ENCODE assay signal across 27 cellular contexts in the genomic region with DNA sequence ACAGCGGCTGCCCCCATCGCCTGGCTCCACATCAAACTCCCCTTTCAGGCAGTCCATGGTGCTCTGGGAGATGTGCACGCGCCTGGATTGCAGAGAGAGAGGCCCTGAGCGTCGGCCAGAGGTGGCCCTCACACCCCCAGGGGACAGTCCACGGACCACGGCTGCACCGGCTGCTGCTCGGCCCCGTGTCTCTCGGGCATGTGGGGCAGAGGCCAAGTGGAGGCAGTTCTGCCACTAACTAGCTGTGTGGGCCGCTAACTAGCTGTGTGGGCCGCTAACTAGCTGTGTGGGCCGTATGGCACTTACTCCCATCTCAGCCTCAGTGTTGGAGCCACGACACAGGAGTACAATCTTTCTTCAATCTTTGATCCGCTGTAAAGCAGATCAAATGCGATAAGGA.
"Had no signal": no experiment of that assay in that cellular context is flagged by ENCODE, and none has a peak within 500 bp of the region (broad histone marks: within the 10 kb centered on the region; RNA-seq: fewer than 3 reads in every experiment).

No MANE protein-coding gene starts in this region.

- H3K9me3 Mint-ChIP-seq: dendritic cell treated with granulocyte-macrophage colony-stimulating factor and Interleukin-4, amounts not matched to agents 40 ng/mL and 50 ng/mL, for 4 days; effector memory CD8-positive, alpha-beta T cell; mesothelial cell of epicardium had no signal

- H3K9me3 ChIP-seq: colonic mucosa, esophagus squamous epithelium, gastrocnemius medialis, heart right ventricle, left ventricle myocardium inferior, lower lobe of right lung, mucosa of descending colon had no signal

- H3K4me1 Mint-ChIP-seq: mesothelial cell of epicardium had no signal

- FAIRE-seq: endometrium, islet of Langerhans, keratinocyte had no signal

- H3K4me1 ChIP-seq: colonic mucosa, esophagus squamous epithelium, gastrocnemius medialis, heart right ventricle, left ventricle myocardium inferior, lower lobe of right lung had no signal

- H3K36me3 ChIP-seq: colonic mucosa, gastrocnemius medialis had no signal

- H3K27ac Mint-ChIP-seq: dendritic cell treated with granulocyte-macrophage colony-stimulating factor and Interleukin-4, amounts not matched to agents 40 ng/mL and 50 ng/mL, for 4 days; endodermal cell; mesothelial cell of epicardium had no signal

- H3K4me3 ChIP-seq: colonic mucosa, esophagus squamous epithelium, gastrocnemius medialis, heart right ventricle, left ventricle myocardium inferior, lower lobe of right lung, mucosa of descending colon had no signal

- H3K27me3 Mint-ChIP-seq: dendritic cell treated with granulocyte-macrophage colony-stimulating factor and Interleukin-4, amounts not matched to agents 40 ng/mL and 50 ng/mL, for 4 days; effector memory CD8-positive, alpha-beta T cell had no signal

- ATAC-seq: effector memory CD8-positive, alpha-beta T cell; esophagus mucosa; gastrocnemius medialis; heart right ventricle; left colon; left lobe of liver; lower lobe of right lung; mucosa of descending colon had no signal

- H3K27me3 ChIP-seq: colonic mucosa, esophagus squamous epithelium, gastrocnemius medialis, heart right ventricle had no signal

- DNase-seq: colonic mucosa; cortex of kidney; effector CD8-positive, alpha-beta T cell; effector memory CD8-positive, alpha-beta T cell; endodermal cell; erythroblast; esophagus squamous epithelium; foreskin fibroblast; foreskin melanocyte; gastrocnemius medialis; glutamatergic neuron; heart right ventricle; hippocampal formation; kidney glomerular epithelial cell; left colon; left ventricle myocardium inferior; lower lobe of right lung; mesenchymal stem cell had no signal

- H3K27ac ChIP-seq: colonic mucosa, epithelial cell of prostate, esophagus squamous epithelium, gastrocnemius medialis, heart right ventricle, left ventricle myocardium inferior, lower lobe of right lung had no signal

- H3K4me3 Mint-ChIP-seq: dendritic cell treated with granulocyte-macrophage colony-stimulating factor and Interleukin-4, amounts not matched to agents 40 ng/mL and 50 ng/mL, for 4 days; effector memory CD8-positive, alpha-beta T cell; endodermal cell; mesothelial cell of epicardium had no signal
